Comparison of ENCODE assay signal across 24 cellular contexts in genomic region chr4:796206-796605, GRCh38. TPM values are rescaled to one million over a fixed set of nuclear protein-coding genes. Genes with fewer than 3 reads are reported as not detected.
DNase-seq lines count a peak whose midpoint lies in the region; ATAC-seq and TF ChIP-seq lines count a peak whose summit lies in the region.
"Had no signal": no experiment of that assay in that cellular context is flagged by ENCODE, and none has a peak within 500 bp of the region (broad histone marks: within the 10 kb centered on the region; RNA-seq: fewer than 3 reads in every experiment).

No MANE protein-coding gene starts in this region.

- H3K27me3 ChIP-seq in DOHH2 (ENCODE audit: control insufficient read depth, low read length) (no peaks in the 10 kb centered on the region), Karpas-422 (ENCODE audit: low read length) (no peaks in the 10 kb centered on the region), lower lobe of right lung (ENCODE audit: low read depth) (peaks cover 52% of the 10 kb centered on the region)
- peaks cover 39% of the 10 kb centered on the region for H3K27me3 ChIP-seq in CD4-positive, alpha-beta T cell (ENCODE audit: control insufficient read depth, insufficient read depth, low read length)

- H3K9me2 ChIP-seq in DOHH2 (replicated peaks; ENCODE audit: control insufficient read depth, low read length) (no peaks in the 10 kb centered on the region), Karpas-422 (replicated peaks; ENCODE audit: insufficient read depth, low read length) (no peaks in the 10 kb centered on the region)

- TF ChIP-seq CTCF in DOHH2 (IDR thresholded peaks at IDR 0.05; ENCODE audit: low read depth, low read length, poor library complexity, severe bottlenecking) (no peak), WTC11 (IDR thresholded peaks at IDR 0.05) (no peak), lower lobe of right lung (IDR thresholded peaks at IDR 0.05) (no peak)
- no peak for TF ChIP-seq CTCF in CD4-positive, alpha-beta T cell (IDR thresholded peaks at IDR 0.05)

- H3K9me3 Mint-ChIP-seq in WTC11 = no peaks in the 10 kb centered on the region
- H3K9me3 Mint-ChIP-seq in CD4-positive, alpha-beta T cell = no peaks in the 10 kb centered on the region

- H3K9ac ChIP-seq in Karpas-422 (ENCODE audit: low read length) = no peak overlapping the region
- H3K9ac ChIP-seq: GM23248 had no signal

- H3K27ac Mint-ChIP-seq in WTC11 = no peak overlapping the region
- H3K27ac Mint-ChIP-seq in CD4-positive, alpha-beta T cell = no peak overlapping the region
- H3K27ac Mint-ChIP-seq: H9 had no signal

- peak overlapping the region; percentile 76 for H3K4me3 ChIP-seq in DOHH2 (ENCODE audit: low read length)
- no peak overlapping the region for H3K4me3 ChIP-seq in Karpas-422 (ENCODE audit: low read length)
- no peak overlapping the region for H3K4me3 ChIP-seq in lower lobe of right lung
- H3K4me3 ChIP-seq: GM12878, GM23248, K562 had no signal

- H3K36me3 Mint-ChIP-seq in WTC11 = no peaks in the 10 kb centered on the region
- H3K36me3 Mint-ChIP-seq in CD4-positive, alpha-beta T cell (ENCODE audit: low read depth) = no peaks in the 10 kb centered on the region

- H3K9me3 ChIP-seq in DOHH2 (ENCODE audit: control insufficient read depth, insufficient read depth, low read length) (no peaks in the 10 kb centered on the region), Karpas-422 (ENCODE audit: low read length) (no peaks in the 10 kb centered on the region; the same call in 1 of the 2 replicates), lower lobe of right lung (no peaks in the 10 kb centered on the region)
- no peaks in the 10 kb centered on the region for H3K9me3 ChIP-seq in CD4-positive, alpha-beta T cell (ENCODE audit: control insufficient read depth, low read length)

- no peak overlapping the region for H2AFZ ChIP-seq in Karpas-422 (ENCODE audit: low read length)
- H2AFZ ChIP-seq: GM23248 had no signal

- no peaks in the 10 kb centered on the region for H3K36me3 ChIP-seq in DOHH2 (ENCODE audit: control insufficient read depth, low read length)
- no peaks in the 10 kb centered on the region for H3K36me3 ChIP-seq in Karpas-422 (ENCODE audit: insufficient read depth, low read length)
- H3K36me3 ChIP-seq in lower lobe of right lung = no peaks in the 10 kb centered on the region

- peaks cover 23% of the 10 kb centered on the region for H3K4me1 Mint-ChIP-seq in WTC11
- H3K4me1 Mint-ChIP-seq in CD4-positive, alpha-beta T cell (ENCODE audit: low read depth) = peaks cover 23% of the 10 kb centered on the region

- H4K20me1 ChIP-seq in DOHH2 (ENCODE audit: control insufficient read depth, insufficient read depth, low read depth, low read length) = no peaks in the 10 kb centered on the region
- no peaks in the 10 kb centered on the region for H4K20me1 ChIP-seq in Karpas-422 (ENCODE audit: insufficient read depth, low read depth, low read length)

- H3K4me3 Mint-ChIP-seq in WTC11 = peak overlapping the region; percentile 53
- H3K4me3 Mint-ChIP-seq in CD4-positive, alpha-beta T cell = no peak overlapping the region

- ATAC-seq in WTC11 = no peak
- ATAC-seq in lower lobe of right lung = no peak
- no peak for ATAC-seq in CD4-positive, alpha-beta T cell (ENCODE audit: poor library complexity)
- ATAC-seq: GM12878, K562, Panc1 had no signal

- H3K4me1 ChIP-seq in DOHH2 (ENCODE audit: control insufficient read depth, low read length) (peaks cover 95% of the 10 kb centered on the region), Karpas-422 (ENCODE audit: low read length) (peaks cover 77% of the 10 kb centered on the region), lower lobe of right lung (peaks cover 19% of the 10 kb centered on the region)

- CTCF ChIA-PET in WTC11 (lab: Charles Lee) = interaction anchor here (1.4 to 1.6 kb wide), 2 partner anchors 10 to 31 kb away, joined by 5 to 6 read pairs; no protein-coding TSS in a partner anchor
- CTCF ChIA-PET in CD4-positive, alpha-beta T cell (lab: Charles Lee) = no interaction called here

- H3K27me3 Mint-ChIP-seq in WTC11 (ENCODE audit: low read depth) = peaks cover 66% of the 10 kb centered on the region
- H3K27me3 Mint-ChIP-seq in CD4-positive, alpha-beta T cell = peaks cover 45% of the 10 kb centered on the region

- DNase-seq in Karpas-422 (no peak), WTC11 (ENCODE audit: low spot score) (no peak), lower lobe of right lung (peak; percentile 10), NCI-H1417 (lab: John Stamatoyannopoulos, UW) (no peak), CD1c-positive myeloid dendritic cell (ENCODE audit: extremely low spot score) (no peak)
- DNase-seq in CD4-positive, alpha-beta T cell = no peak
- DNase-seq: Calu3, DMS153, EL, GDM1, GM23248, H9, NCI-H1105 treated with DMSO at 0.1 percent for 48 hours, NCI-H1694, NCI-H2227 treated with DMSO at 0.1 percent for 48 hours, NCI-H510A, SHP77 treated with DMSO at 0.1 percent for 48 hours had no signal

- POLR2A ChIA-PET in WTC11 (lab: Charles Lee) = no interaction called here
- POLR2A ChIA-PET in CD4-positive, alpha-beta T cell (lab: Charles Lee) = interaction anchor here (2.1 kb wide), 1 partner anchor 14 kb away, joined by 6 read pairs; no protein-coding TSS in a partner anchor

- intact Hi-C loops in lower lobe of right lung (cut with DNase I) = no loop called here
- intact Hi-C loops in CD4-positive, alpha-beta T cell (cut with DNase I, micrococcal nuclease) = no loop called here

- H3K79me2 ChIP-seq in DOHH2 (ENCODE audit: control insufficient read depth, low read length) (0 out of 2 replicates have a peak, but pooled peaks cover 2% of the 10 kb centered on the region), Karpas-422 (ENCODE audit: low read length) (no peaks in the 10 kb centered on the region)

- peaks cover 42% of the 10 kb centered on the region for H3F3A ChIP-seq in DOHH2 (ENCODE audit: control insufficient read depth, insufficient read depth)

- H3K4me2 ChIP-seq in DOHH2 (ENCODE audit: low read length) (peak overlapping the region; percentile 96), Karpas-422 (ENCODE audit: low read depth, low read length, poor library complexity, severe bottlenecking) (peak overlapping the region; percentile 86)

- H3K27ac ChIP-seq in DOHH2 (ENCODE audit: low read depth, low read length) = peak overlapping the region; percentile 97
- H3K27ac ChIP-seq in Karpas-422 (ENCODE audit: low read length) = no peak overlapping the region
- no peak overlapping the region for H3K27ac ChIP-seq in lower lobe of right lung
- no peak overlapping the region for H3K27ac ChIP-seq in CD4-positive, alpha-beta T cell (ENCODE audit: low read depth, low read length)
- H3K27ac ChIP-seq: GM23248, RWPE1 had no signal

TF ChIP-seq in WTC11, 78 proteins besides CTCF, POLR2A, EP300 and RAD21:
- TF ChIP-seq TP53 (CRISPR knock-in tag; IDR thresholded peaks at IDR 0.05) (no peak), E2F4 (CRISPR knock-in tag; IDR thresholded peaks at IDR 0.05; ENCODE audit: borderline replicate concordance, low read depth) (no peak), NR1H2 (CRISPR knock-in tag; IDR thresholded peaks at IDR 0.05) (no peak), MAX (CRISPR knock-in tag; IDR thresholded peaks at IDR 0.05) (no peak), ZNF121 (CRISPR knock-in tag; IDR thresholded peaks at IDR 0.05) (no peak), PREB (CRISPR knock-in tag; IDR thresholded peaks at IDR 0.05; ENCODE audit: borderline replicate concordance) (no peak), IRF2 (CRISPR knock-in tag; IDR thresholded peaks at IDR 0.05; ENCODE audit: borderline replicate concordance, low read depth) (no peak)

RNA-seq across cellular contexts. Expression of gene CPLX1, which starts 29.7 kb away (rescaled TPM):
- 0.40 and 3.1 TPM in 2 replicates for total RNA-seq in Karpas-422 (2014; rRNA removed; shearing (Covaris generic); ENCODE audit: low replicate concordance)
- total RNA-seq in WTC11 (2021) (1.5 to 3.5 TPM (median 2.0 TPM) in 3 replicates), lower lobe of right lung (3.9 TPM)
- total RNA-seq in CD4-positive, alpha-beta T cell = 1 to 10 TPM; 1.5 TPM
- total RNA-seq: GM23248, HT1080, LHCN-M2 had no signal
